In genomic region chr11:33633251-33634003, GRCh38 we compare ENCODE assay signal across 1 cellular context.
TF ChIP-seq lines count a peak whose summit lies in the region.

No MANE protein-coding gene starts in this region.

TF ChIP-seq in HepG2, 621 proteins besides CTCF, POLR2A, EP300 and RAD21 (continued from another document):
- no peak for TF ChIP-seq ZNF576 (CRISPR knock-in tag; IDR thresholded peaks at IDR 0.05)
- TF ChIP-seq ZNF253 (CRISPR knock-in tag; IDR thresholded peaks at IDR 0.05; ENCODE audit: borderline replicate concordance) = no peak
- peak; percentile 51; the same call in 1 of the 2 replicates for TF ChIP-seq RXRA (CRISPR knock-in tag; IDR thresholded peaks at IDR 0.05)
- TF ChIP-seq TBX3 (IDR thresholded peaks at IDR 0.05; ENCODE audit: borderline replicate concordance) = peak; percentile 69; the same call in 1 of the 2 replicates
- TF ChIP-seq ZNF317 (CRISPR knock-in tag; IDR thresholded peaks at IDR 0.05) = no peak
- no peak for TF ChIP-seq CENPX (CRISPR knock-in tag; IDR thresholded peaks at IDR 0.05)
- TF ChIP-seq DMAP1 (CRISPR knock-in tag; IDR thresholded peaks at IDR 0.05) = no peak
- no peak for TF ChIP-seq ZNF780A (CRISPR knock-in tag; IDR thresholded peaks at IDR 0.05)
- no peak for TF ChIP-seq ELF4 (CRISPR knock-in tag; IDR thresholded peaks at IDR 0.05; ENCODE audit: borderline replicate concordance)
- TF ChIP-seq ZNF597 (CRISPR knock-in tag; IDR thresholded peaks at IDR 0.05) = no peak
- TF ChIP-seq ZNF800 (CRISPR knock-in tag; IDR thresholded peaks at IDR 0.05) = no peak
- TF ChIP-seq DRAP1 (CRISPR knock-in tag; IDR thresholded peaks at IDR 0.05) = no peak
- TF ChIP-seq ZNF792 (CRISPR knock-in tag; IDR thresholded peaks at IDR 0.05) = no peak
- no peak for TF ChIP-seq TSC22D2 (CRISPR knock-in tag; IDR thresholded peaks at IDR 0.05; ENCODE audit: borderline replicate concordance)
- no peak for TF ChIP-seq CSRNP2 (CRISPR knock-in tag; conservative IDR thresholded peaks at IDR 0.05; ENCODE audit: low read depth)
- no peak for TF ChIP-seq GRHL1 (CRISPR knock-in tag; conservative IDR thresholded peaks at IDR 0.05)
- TF ChIP-seq ZNF564 (CRISPR knock-in tag; IDR thresholded peaks at IDR 0.05) = no peak
- 0 out of 2 replicates have a peak, but pooled peaks have one; percentile 53 for TF ChIP-seq JUND (CRISPR knock-in tag; IDR thresholded peaks at IDR 0.05)
- TF ChIP-seq ARNT (IDR thresholded peaks at IDR 0.05) = no peak
- no peak for TF ChIP-seq ZFP36 (IDR thresholded peaks at IDR 0.05; ENCODE audit: borderline replicate concordance, low read depth, low read length, partially characterized antibody)
- no peak for TF ChIP-seq NFKBIZ (CRISPR knock-in tag; IDR thresholded peaks at IDR 0.05)
- TF ChIP-seq PITX1 (CRISPR knock-in tag; IDR thresholded peaks at IDR 0.05) = peak; percentile 20; the same call in 1 of the 2 replicates
- peak; percentile 65; the same call in 1 of the 2 replicates for TF ChIP-seq JUN (CRISPR knock-in tag; IDR thresholded peaks at IDR 0.05)
- no peak for TF ChIP-seq KIAA2018 (CRISPR knock-in tag; IDR thresholded peaks at IDR 0.05; ENCODE audit: borderline replicate concordance)
- no peak for TF ChIP-seq GLI4 (CRISPR knock-in tag; IDR thresholded peaks at IDR 0.05; ENCODE audit: borderline replicate concordance)
- TF ChIP-seq ARID5B (CRISPR knock-in tag; IDR thresholded peaks at IDR 0.05) = peak; percentile 22; the same call in 1 of the 2 replicates
- TF ChIP-seq ZNF292 (CRISPR knock-in tag; IDR thresholded peaks at IDR 0.05; ENCODE audit: borderline replicate concordance, low read depth) = peak; percentile 40; the same call in 1 of the 2 replicates
- no peak for TF ChIP-seq ZNF839 (CRISPR knock-in tag; IDR thresholded peaks at IDR 0.05; ENCODE audit: borderline replicate concordance)
- no peak for TF ChIP-seq HNF1A (IDR thresholded peaks at IDR 0.05; ENCODE audit: low read depth)
- TF ChIP-seq HNF1A (CRISPR knock-in tag; IDR thresholded peaks at IDR 0.05; ENCODE audit: borderline replicate concordance) = no peak
- peak; percentile 75 for TF ChIP-seq BCL6 (CRISPR knock-in tag; IDR thresholded peaks at IDR 0.05)
- TF ChIP-seq RARA (CRISPR knock-in tag; IDR thresholded peaks at IDR 0.05) = peak; percentile 63
- no peak for TF ChIP-seq ATM (IDR thresholded peaks at IDR 0.05; ENCODE audit: borderline replicate concordance)
- peak; percentile 87 for TF ChIP-seq FOSL2 (CRISPR knock-in tag; IDR thresholded peaks at IDR 0.05)
